In the genomic region with DNA sequence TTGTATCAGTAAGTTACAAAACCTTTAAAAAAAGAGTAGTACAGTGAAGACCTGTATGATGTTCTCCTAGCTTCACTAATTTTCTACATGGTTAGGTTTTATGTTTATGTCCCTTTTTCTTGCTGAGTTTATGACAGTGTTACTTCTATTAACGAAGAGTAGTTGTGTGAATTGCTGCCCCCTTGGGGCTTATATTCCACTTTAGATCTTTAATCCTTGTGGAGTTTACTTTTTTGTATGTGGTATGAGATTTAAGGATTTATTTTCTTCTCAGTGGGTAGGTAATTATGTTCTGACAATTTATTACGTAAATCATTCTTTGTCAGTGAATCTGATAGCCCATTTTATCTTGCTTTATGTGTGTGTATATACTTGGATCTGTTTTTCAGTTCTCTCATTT, we compare ENCODE assay signal across 28 cellular contexts. TPM values are rescaled to one million over a fixed set of nuclear protein-coding genes. Genes with fewer than 3 reads are reported as not detected.
DNase-seq lines count a peak whose midpoint lies in the region; ATAC-seq and TF ChIP-seq lines count a peak whose summit lies in the region.
"Had no signal": no experiment of that assay in that cellular context is flagged by ENCODE, and none has a peak within 500 bp of the region (broad histone marks: within the 10 kb centered on the region; RNA-seq: fewer than 3 reads in every experiment).

No MANE protein-coding gene starts in this region.

- DNase-seq in A673 (ENCODE audit: low spot score) (peak; percentile 85), HAP-1 (ENCODE audit: low spot score in 2 of 2) (peak; percentile 29 to 42), NCI-H69 (lab: John Stamatoyannopoulos, UW) (peak; percentile 23), epithelial cell of proximal tubule (ENCODE audit: low read depth) (no peak), H7 (no peak), gastrocnemius medialis (no peak)
- no peak for DNase-seq in stimulated activated naive B cell treated with anti-CD40 and anti-IgM and Interleukin-4, amounts not matched to agents 10 μg/mL and 1 μg/mL and 100 μg/mL, for 72 hours
- DNase-seq: 8988T; CD4-positive, CD25-positive, alpha-beta regulatory T cell; DMS 273 treated with DMSO at 0.1 percent for 48 hours; DMS79; EL; GDM1; Karpas-422; NCI-H1092; NCI-H1417 treated with DMSO at 0.1 percent for 48 hours; NCI-H1694 treated with DMSO at 0.1 percent for 48 hours; NCI-H2081; NCI-H2171 treated with DMSO at 0.1 percent for 48 hours; NCI-H345; NCI-H510A treated with DMSO at 0.1 percent for 48 hours; NCI-H748 treated with DMSO at 0.1 percent for 48 hours; NK-92 treated with Interleukin-12 subunit alpha and Interleukin-12 subunit beta, amount 100 ng/mL, for 24 hours; Right ventricle myocardium superior; RPMI8226 had no signal

- H3K9me3 ChIP-seq in A673 (ENCODE audit: low read depth, low read length, poor library complexity, severe bottlenecking) (peaks cover 10% of the 10 kb centered on the region), HAP-1 (no peaks in the 10 kb centered on the region), gastrocnemius medialis (no peaks in the 10 kb centered on the region)
- H3K9me3 ChIP-seq: SJSA1 had no signal

- no peaks in the 10 kb centered on the region for H3K27me3 Mint-ChIP-seq in stimulated activated naive B cell treated with anti-CD40 and anti-IgM and Interleukin-4, amounts not matched to agents 10 μg/mL and 1 μg/mL and 100 μg/mL, for 72 hours
- H3K27me3 Mint-ChIP-seq: CD4-positive, CD25-positive, alpha-beta regulatory T cell had no signal

- H3K27me3 ChIP-seq in A673 (replicated peaks; ENCODE audit: insufficient read depth, low read depth, low read length, poor library complexity), result peaks cover 24% of the 10 kb centered on the region
- H3K27me3 ChIP-seq in HAP-1 (ENCODE audit: low read depth), result no peaks in the 10 kb centered on the region
- no peaks in the 10 kb centered on the region for H3K27me3 ChIP-seq in H7 (ENCODE audit: control insufficient read depth, insufficient read depth, low read length)
- H3K27me3 ChIP-seq in gastrocnemius medialis, result no peaks in the 10 kb centered on the region
- H3K27me3 ChIP-seq: SJSA1 had no signal

- no peaks in the 10 kb centered on the region for H3K4me1 Mint-ChIP-seq in stimulated activated naive B cell treated with anti-CD40 and anti-IgM and Interleukin-4, amounts not matched to agents 10 μg/mL and 1 μg/mL and 100 μg/mL, for 72 hours
- H3K4me1 Mint-ChIP-seq: CD4-positive, CD25-positive, alpha-beta regulatory T cell had no signal

- peaks cover 0 to 4% of the 10 kb centered on the region in 2 donors for H3K9me3 Mint-ChIP-seq in stimulated activated naive B cell treated with anti-CD40 and anti-IgM and Interleukin-4, amounts not matched to agents 10 μg/mL and 1 μg/mL and 100 μg/mL, for 72 hours

- CTCF ChIA-PET in A673 (lab: Charles Lee), result interaction anchor here (0.6 kb wide), 1 partner anchor 607 kb away, joined by 3 read pairs; no protein-coding TSS in a partner anchor

- intact Hi-C loops in A673 (cut with micrococcal nuclease; ENCODE audit: unreplicated experiment), result no loop called here
- intact Hi-C loops in gastrocnemius medialis (cut with DNase I; ENCODE audit: low total_unique reads), result no loop called here

- H3K36me3 ChIP-seq in A673 (ENCODE audit: insufficient read depth, low read length, poor library complexity, severe bottlenecking) (peaks cover 6% of the 10 kb centered on the region), HAP-1 (replicated peaks) (peaks cover 44% of the 10 kb centered on the region), H7 (replicated peaks; ENCODE audit: control insufficient read depth, insufficient read depth, low read length) (peaks cover 6% of the 10 kb centered on the region), gastrocnemius medialis (peaks cover 2 to 39% of the 10 kb centered on the region in 2 donors)

- H3K27ac ChIP-seq in A673 (ENCODE audit: low read depth, low read length, poor library complexity, severe bottlenecking) (no peak overlapping the region), gastrocnemius medialis (no peak overlapping the region)
- H3K27ac ChIP-seq: SJSA1 had no signal

- H3K4me1 ChIP-seq in A673 (ENCODE audit: insufficient read depth, low read length, poor library complexity, severe bottlenecking) (peaks cover 4% of the 10 kb centered on the region), HAP-1 (peaks cover 7% of the 10 kb centered on the region), gastrocnemius medialis (peaks cover 0 to 11% of the 10 kb centered on the region in 2 donors)
- H3K4me1 ChIP-seq: SJSA1 had no signal

- H3K27ac Mint-ChIP-seq in stimulated activated naive B cell treated with anti-CD40 and anti-IgM and Interleukin-4, amounts not matched to agents 10 μg/mL and 1 μg/mL and 100 μg/mL, for 72 hours, result no peak overlapping the region
- H3K27ac Mint-ChIP-seq: CD4-positive, CD25-positive, alpha-beta regulatory T cell had no signal

- H3K4me3 ChIP-seq in A673 (ENCODE audit: low read depth, low read length, poor library complexity, severe bottlenecking), result no peak overlapping the region
- H3K4me3 ChIP-seq in HAP-1, result no peak overlapping the region
- H3K4me3 ChIP-seq in epithelial cell of proximal tubule (ENCODE audit: low read depth, low read length), result no peak overlapping the region
- no peak overlapping the region for H3K4me3 ChIP-seq in H7 (ENCODE audit: insufficient read depth, low read depth, low read length)
- H3K4me3 ChIP-seq in gastrocnemius medialis, result no peak overlapping the region
- H3K4me3 ChIP-seq: SJSA1 had no signal

- no TSS peak for BruUV-seq in A673 (replicated peaks; lab: Mats Ljungman, UMichigan)

- in situ Hi-C loops in HAP-1 (cut with MboI; ENCODE audit: low sequenced_read_pairs), result no loop called here
- in situ Hi-C loops in gastrocnemius medialis (cut with MboI; ENCODE audit: low sequenced_read_pairs in 4 of 4), result no loop called here

- TF ChIP-seq POLR2A in gastrocnemius medialis (IDR thresholded peaks at IDR 0.05), result no peak

- H3K36me3 Mint-ChIP-seq in stimulated activated naive B cell treated with anti-CD40 and anti-IgM and Interleukin-4, amounts not matched to agents 10 μg/mL and 1 μg/mL and 100 μg/mL, for 72 hours, result peaks cover 27 to 42% of the 10 kb centered on the region in 2 donors
- H3K36me3 Mint-ChIP-seq: CD4-positive, CD25-positive, alpha-beta regulatory T cell had no signal

- H3K4me3 Mint-ChIP-seq in stimulated activated naive B cell treated with anti-CD40 and anti-IgM and Interleukin-4, amounts not matched to agents 10 μg/mL and 1 μg/mL and 100 μg/mL, for 72 hours, result no peak overlapping the region
- H3K4me3 Mint-ChIP-seq: CD4-positive, CD25-positive, alpha-beta regulatory T cell had no signal

- TF ChIP-seq CTCF in A673 (conservative IDR thresholded peaks at IDR 0.05; ENCODE audit: low read depth, low read length) (peak; percentile 34; the same call in 1 of the 2 replicates), epithelial cell of proximal tubule (conservative IDR thresholded peaks at IDR 0.05; ENCODE audit: low read depth, low read length) (peak; percentile 24), gastrocnemius medialis (IDR thresholded peaks at IDR 0.05 in 4 of 5, conservative IDR thresholded peaks at IDR 0.05 in 1 of 5) (no peak)

- no peak for ATAC-seq in gastrocnemius medialis
- no peak for ATAC-seq in stimulated activated naive B cell treated with anti-CD40 and anti-IgM and Interleukin-4, amounts not matched to agents 10 μg/mL and 1 μg/mL and 100 μg/mL, for 72 hours (replicated peaks)
- no peak for ATAC-seq in GM19328 (IDR thresholded peaks at IDR 0.05; ENCODE audit: unreplicated experiment)
- ATAC-seq: HepG2 had no signal

- POLR2A ChIA-PET in A673 (lab: Charles Lee; ENCODE audit: low non-redundant PET), result no interaction called here

RNA-seq across cellular contexts. Expression of a gene that starts 14.8 kb away (rescaled TPM):
- total RNA-seq in A673 (2021) (10.8 and 15.9 TPM in 2 replicates), epithelial cell of proximal tubule (24.7 and 31.5 TPM in 2 replicates), gastrocnemius medialis (10 to 100 TPM; 16.6 to 26.7 (median 20.7) TPM)
- 67.9 and 74.8 TPM in 2 replicates for total RNA-seq in H7 (2014; rRNA removed; shearing (Covaris generic))

Comparison
In these comparisons a context has a peak if more than half of its experiments do, and no peak if none do; other contexts are left out.
1. DNase-seq: peak in A673 (single experiment), HAP-1 (2 of 2) and NCI-H69 (single experiment); none in epithelial cell of proximal tubule (single experiment), H7 (single experiment), gastrocnemius medialis (0 of 2) and stimulated activated naive B cell treated with anti-CD40 and anti-IgM and Interleukin-4, amounts not matched to agents 10 μg/mL and 1 μg/mL and 100 μg/mL, for 72 hours (single experiment).
2. CTCF ChIP-seq: peak in A673 (single experiment) and epithelial cell of proximal tubule (single experiment); none in gastrocnemius medialis (0 of 5).